20 cellular contexts compared by ENCODE assay signal in the genomic region with DNA sequence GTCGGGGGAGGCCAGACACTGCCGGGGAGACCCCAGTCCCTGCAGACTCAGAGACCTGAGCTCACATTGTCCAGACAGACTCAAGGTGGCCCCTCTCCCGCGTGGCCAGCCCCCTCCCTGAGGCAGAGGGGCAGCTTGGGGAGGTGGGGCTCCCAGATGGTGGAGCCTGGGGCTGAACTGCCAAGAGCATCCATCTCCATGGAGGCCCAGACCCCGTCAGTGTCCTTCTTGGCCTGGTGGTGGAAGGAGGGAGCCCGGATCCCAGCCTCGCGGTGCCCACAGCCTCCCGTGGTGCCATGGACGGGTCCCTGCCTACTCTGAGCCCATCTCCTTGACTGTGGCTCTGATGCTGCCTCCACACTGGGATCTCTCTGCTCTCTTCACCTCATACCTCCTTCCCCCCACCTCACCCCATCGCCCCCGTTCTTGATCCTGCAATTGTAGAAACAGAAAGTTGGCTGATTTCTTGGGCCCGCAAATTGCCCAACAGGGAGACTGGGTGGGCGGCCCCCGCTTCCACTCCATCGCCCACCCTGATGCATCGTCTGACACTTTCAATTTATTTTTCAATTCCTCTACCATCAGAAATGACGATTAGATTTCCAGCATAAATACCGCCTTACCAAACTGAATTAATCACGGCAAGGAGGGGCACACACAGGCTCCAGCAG.
A peak's percentile ranks its signal among the peaks of the same experiment; 100 is the strongest.
DNase-seq lines count a peak whose midpoint lies in the region; ATAC-seq and TF ChIP-seq lines count a peak whose summit lies in the region.
"Had no signal": no experiment of that assay in that cellular context is flagged by ENCODE, and none has a peak within 500 bp of the region (broad histone marks: within the 10 kb centered on the region; RNA-seq: fewer than 3 reads in every experiment).

No MANE protein-coding gene starts in this region.

- H3K9me3 ChIP-seq in upper lobe of right lung: no peaks in the 10 kb centered on the region
- no peaks in the 10 kb centered on the region for H3K9me3 ChIP-seq in CD8-positive, alpha-beta T cell (ENCODE audit: low read length)
- H3K9me3 ChIP-seq: BLaER1 had no signal

- TF ChIP-seq CTCF in coronary artery (IDR thresholded peaks at IDR 0.05) (no peak), upper lobe of right lung (IDR thresholded peaks at IDR 0.05) (no peak)
- no peak for TF ChIP-seq CTCF in CD8-positive, alpha-beta T cell (IDR thresholded peaks at IDR 0.05)

- H3K9me3 Mint-ChIP-seq in activated CD8-positive, alpha-beta memory T cell treated with anti-CD3 and anti-CD28 coated beads, Interleukin-2, amount 10 ng/mL, durations not matched to agents 7 days and 5 days (ENCODE audit: low read depth): no peaks in the 10 kb centered on the region
- no peaks in the 10 kb centered on the region for H3K9me3 Mint-ChIP-seq in CD8-positive, alpha-beta T cell
- H3K9me3 Mint-ChIP-seq: CD8-positive, alpha-beta memory T cell had no signal

- POLR2A ChIA-PET in CD8-positive, alpha-beta T cell (lab: Charles Lee): no interaction called here

- DNase-seq in activated CD8-positive, alpha-beta memory T cell treated with anti-CD3 and anti-CD28 coated beads, Interleukin-2, amount 10 ng/mL, durations not matched to agents 7 days and 5 days: peak; percentile 15
- DNase-seq in activated CD8-positive, alpha-beta memory T cell treated with anti-CD3 and anti-CD28 coated beads, Interleukin-2, amount 50 U/mL, for 4 hours: no peak
- DNase-seq in coronary artery (ENCODE audit: low spot score) (peak; percentile 55), mesenteric fat pad (ENCODE audit: low spot score) (peak; percentile 72), upper lobe of right lung (peak; percentile 47), D341Med (ENCODE audit: low spot score) (no peak)
- DNase-seq in CD8-positive, alpha-beta T cell: no peak
- DNase-seq: CD8-positive, alpha-beta memory T cell; GF-D8; H7; IMR-90; Karpas-422; MM.1S; NCI-H1092 treated with DMSO at 0.1 percent for 48 hours; NCI-H1694; NCI-H2107; NCI-H226; NCI-H524 treated with DMSO at 0.1 percent for 48 hours had no signal

- no peaks in the 10 kb centered on the region for H3K36me3 Mint-ChIP-seq in activated CD8-positive, alpha-beta memory T cell treated with anti-CD3 and anti-CD28 coated beads, Interleukin-2, amount 10 ng/mL, durations not matched to agents 7 days and 5 days
- no peaks in the 10 kb centered on the region for H3K36me3 Mint-ChIP-seq in CD8-positive, alpha-beta T cell
- H3K36me3 Mint-ChIP-seq: CD8-positive, alpha-beta memory T cell had no signal

- intact Hi-C loops in upper lobe of right lung (cut with DNase I): loop anchor here (10.0 kb wide), 1 partner anchor 1130 kb away; no protein-coding TSS in a partner anchor
- intact Hi-C loops in CD8-positive, alpha-beta T cell (cut with DNase I, micrococcal nuclease): no loop called here

- ATAC-seq in activated CD8-positive, alpha-beta memory T cell treated with anti-CD3 and anti-CD28 coated beads, Interleukin-2, amount 10 ng/mL, durations not matched to agents 7 days and 5 days: no peak
- no peak for ATAC-seq in upper lobe of right lung
- no peak for ATAC-seq in CD8-positive, alpha-beta T cell
- ATAC-seq in HG02973 (IDR thresholded peaks at IDR 0.05; ENCODE audit: unreplicated experiment): no peak

- H3K36me3 ChIP-seq in upper lobe of right lung: no peaks in the 10 kb centered on the region
- no peaks in the 10 kb centered on the region for H3K36me3 ChIP-seq in CD8-positive, alpha-beta T cell (ENCODE audit: insufficient read depth, low read length)
- H3K36me3 ChIP-seq: BLaER1 had no signal

- H3K4me3 Mint-ChIP-seq in activated CD8-positive, alpha-beta memory T cell treated with anti-CD3 and anti-CD28 coated beads, Interleukin-2, amount 10 ng/mL, durations not matched to agents 7 days and 5 days: no peak overlapping the region
- H3K4me3 Mint-ChIP-seq in CD8-positive, alpha-beta T cell: no peak overlapping the region
- H3K4me3 Mint-ChIP-seq: CD8-positive, alpha-beta memory T cell had no signal

- H3K27me3 Mint-ChIP-seq in activated CD8-positive, alpha-beta memory T cell treated with anti-CD3 and anti-CD28 coated beads, Interleukin-2, amount 10 ng/mL, durations not matched to agents 7 days and 5 days: peaks cover under 1% of the 10 kb centered on the region
- peaks cover 25% of the 10 kb centered on the region for H3K27me3 Mint-ChIP-seq in CD8-positive, alpha-beta T cell (ENCODE audit: low read depth)

- CTCF ChIA-PET in activated CD8-positive, alpha-beta memory T cell treated with anti-CD3 and anti-CD28 coated beads, Interleukin-2, amount 10 ng/mL, durations not matched to agents 7 days and 5 days (lab: Charles Lee): no interaction called here
- CTCF ChIA-PET in CD8-positive, alpha-beta T cell (lab: Charles Lee): no interaction called here

- H3K4me3 ChIP-seq in coronary artery (no peak overlapping the region), upper lobe of right lung (no peak overlapping the region)
- no peak overlapping the region for H3K4me3 ChIP-seq in CD8-positive, alpha-beta T cell (ENCODE audit: low read depth, low read length)
- H3K4me3 ChIP-seq: BLaER1 had no signal

- no peak overlapping the region for H3K27ac Mint-ChIP-seq in activated CD8-positive, alpha-beta memory T cell treated with anti-CD3 and anti-CD28 coated beads, Interleukin-2, amount 10 ng/mL, durations not matched to agents 7 days and 5 days
- no peak overlapping the region for H3K27ac Mint-ChIP-seq in CD8-positive, alpha-beta T cell
- H3K27ac Mint-ChIP-seq: CD8-positive, alpha-beta memory T cell had no signal

- H3K27ac ChIP-seq in coronary artery (no peak overlapping the region), upper lobe of right lung (no peak overlapping the region)
- H3K27ac ChIP-seq in CD8-positive, alpha-beta T cell (ENCODE audit: low read depth, low read length): no peak overlapping the region
- H3K27ac ChIP-seq: BLaER1 had no signal

- H3K27me3 ChIP-seq in upper lobe of right lung: peaks cover 25% of the 10 kb centered on the region
- no peaks in the 10 kb centered on the region for H3K27me3 ChIP-seq in CD8-positive, alpha-beta T cell (ENCODE audit: insufficient read depth, low read length)

- no peaks in the 10 kb centered on the region for H3K4me1 Mint-ChIP-seq in activated CD8-positive, alpha-beta memory T cell treated with anti-CD3 and anti-CD28 coated beads, Interleukin-2, amount 10 ng/mL, durations not matched to agents 7 days and 5 days
- H3K4me1 Mint-ChIP-seq in CD8-positive, alpha-beta T cell (ENCODE audit: low read depth): no peaks in the 10 kb centered on the region
- H3K4me1 Mint-ChIP-seq: CD8-positive, alpha-beta memory T cell had no signal

- no peaks in the 10 kb centered on the region for H3K4me1 ChIP-seq in upper lobe of right lung
- no peaks in the 10 kb centered on the region for H3K4me1 ChIP-seq in CD8-positive, alpha-beta T cell (ENCODE audit: insufficient read depth, low read length)

Comparison
In these comparisons a context has a peak if more than half of its experiments do, and no peak if none do; other contexts are left out.
1. DNase-seq: peak in activated CD8-positive, alpha-beta memory T cell treated with anti-CD3 and anti-CD28 coated beads, Interleukin-2, amount 10 ng/mL, durations not matched to agents 7 days and 5 days (single experiment), coronary artery (single experiment), mesenteric fat pad (single experiment) and upper lobe of right lung (single experiment); none in activated CD8-positive, alpha-beta memory T cell treated with anti-CD3 and anti-CD28 coated beads, Interleukin-2, amount 50 U/mL, for 4 hours (single experiment), CD8-positive, alpha-beta T cell (0 of 7) and D341Med (single experiment).